1 cellular context compared by ENCODE assay signal in genomic region chr7:95476072-95476845, GRCh38.
TF ChIP-seq lines count a peak whose summit lies in the region.

No MANE protein-coding gene starts in this region.

TF ChIP-seq in K562, 482 proteins besides CTCF, POLR2A, EP300 and RAD21:
- TF ChIP-seq, protein P1, sequence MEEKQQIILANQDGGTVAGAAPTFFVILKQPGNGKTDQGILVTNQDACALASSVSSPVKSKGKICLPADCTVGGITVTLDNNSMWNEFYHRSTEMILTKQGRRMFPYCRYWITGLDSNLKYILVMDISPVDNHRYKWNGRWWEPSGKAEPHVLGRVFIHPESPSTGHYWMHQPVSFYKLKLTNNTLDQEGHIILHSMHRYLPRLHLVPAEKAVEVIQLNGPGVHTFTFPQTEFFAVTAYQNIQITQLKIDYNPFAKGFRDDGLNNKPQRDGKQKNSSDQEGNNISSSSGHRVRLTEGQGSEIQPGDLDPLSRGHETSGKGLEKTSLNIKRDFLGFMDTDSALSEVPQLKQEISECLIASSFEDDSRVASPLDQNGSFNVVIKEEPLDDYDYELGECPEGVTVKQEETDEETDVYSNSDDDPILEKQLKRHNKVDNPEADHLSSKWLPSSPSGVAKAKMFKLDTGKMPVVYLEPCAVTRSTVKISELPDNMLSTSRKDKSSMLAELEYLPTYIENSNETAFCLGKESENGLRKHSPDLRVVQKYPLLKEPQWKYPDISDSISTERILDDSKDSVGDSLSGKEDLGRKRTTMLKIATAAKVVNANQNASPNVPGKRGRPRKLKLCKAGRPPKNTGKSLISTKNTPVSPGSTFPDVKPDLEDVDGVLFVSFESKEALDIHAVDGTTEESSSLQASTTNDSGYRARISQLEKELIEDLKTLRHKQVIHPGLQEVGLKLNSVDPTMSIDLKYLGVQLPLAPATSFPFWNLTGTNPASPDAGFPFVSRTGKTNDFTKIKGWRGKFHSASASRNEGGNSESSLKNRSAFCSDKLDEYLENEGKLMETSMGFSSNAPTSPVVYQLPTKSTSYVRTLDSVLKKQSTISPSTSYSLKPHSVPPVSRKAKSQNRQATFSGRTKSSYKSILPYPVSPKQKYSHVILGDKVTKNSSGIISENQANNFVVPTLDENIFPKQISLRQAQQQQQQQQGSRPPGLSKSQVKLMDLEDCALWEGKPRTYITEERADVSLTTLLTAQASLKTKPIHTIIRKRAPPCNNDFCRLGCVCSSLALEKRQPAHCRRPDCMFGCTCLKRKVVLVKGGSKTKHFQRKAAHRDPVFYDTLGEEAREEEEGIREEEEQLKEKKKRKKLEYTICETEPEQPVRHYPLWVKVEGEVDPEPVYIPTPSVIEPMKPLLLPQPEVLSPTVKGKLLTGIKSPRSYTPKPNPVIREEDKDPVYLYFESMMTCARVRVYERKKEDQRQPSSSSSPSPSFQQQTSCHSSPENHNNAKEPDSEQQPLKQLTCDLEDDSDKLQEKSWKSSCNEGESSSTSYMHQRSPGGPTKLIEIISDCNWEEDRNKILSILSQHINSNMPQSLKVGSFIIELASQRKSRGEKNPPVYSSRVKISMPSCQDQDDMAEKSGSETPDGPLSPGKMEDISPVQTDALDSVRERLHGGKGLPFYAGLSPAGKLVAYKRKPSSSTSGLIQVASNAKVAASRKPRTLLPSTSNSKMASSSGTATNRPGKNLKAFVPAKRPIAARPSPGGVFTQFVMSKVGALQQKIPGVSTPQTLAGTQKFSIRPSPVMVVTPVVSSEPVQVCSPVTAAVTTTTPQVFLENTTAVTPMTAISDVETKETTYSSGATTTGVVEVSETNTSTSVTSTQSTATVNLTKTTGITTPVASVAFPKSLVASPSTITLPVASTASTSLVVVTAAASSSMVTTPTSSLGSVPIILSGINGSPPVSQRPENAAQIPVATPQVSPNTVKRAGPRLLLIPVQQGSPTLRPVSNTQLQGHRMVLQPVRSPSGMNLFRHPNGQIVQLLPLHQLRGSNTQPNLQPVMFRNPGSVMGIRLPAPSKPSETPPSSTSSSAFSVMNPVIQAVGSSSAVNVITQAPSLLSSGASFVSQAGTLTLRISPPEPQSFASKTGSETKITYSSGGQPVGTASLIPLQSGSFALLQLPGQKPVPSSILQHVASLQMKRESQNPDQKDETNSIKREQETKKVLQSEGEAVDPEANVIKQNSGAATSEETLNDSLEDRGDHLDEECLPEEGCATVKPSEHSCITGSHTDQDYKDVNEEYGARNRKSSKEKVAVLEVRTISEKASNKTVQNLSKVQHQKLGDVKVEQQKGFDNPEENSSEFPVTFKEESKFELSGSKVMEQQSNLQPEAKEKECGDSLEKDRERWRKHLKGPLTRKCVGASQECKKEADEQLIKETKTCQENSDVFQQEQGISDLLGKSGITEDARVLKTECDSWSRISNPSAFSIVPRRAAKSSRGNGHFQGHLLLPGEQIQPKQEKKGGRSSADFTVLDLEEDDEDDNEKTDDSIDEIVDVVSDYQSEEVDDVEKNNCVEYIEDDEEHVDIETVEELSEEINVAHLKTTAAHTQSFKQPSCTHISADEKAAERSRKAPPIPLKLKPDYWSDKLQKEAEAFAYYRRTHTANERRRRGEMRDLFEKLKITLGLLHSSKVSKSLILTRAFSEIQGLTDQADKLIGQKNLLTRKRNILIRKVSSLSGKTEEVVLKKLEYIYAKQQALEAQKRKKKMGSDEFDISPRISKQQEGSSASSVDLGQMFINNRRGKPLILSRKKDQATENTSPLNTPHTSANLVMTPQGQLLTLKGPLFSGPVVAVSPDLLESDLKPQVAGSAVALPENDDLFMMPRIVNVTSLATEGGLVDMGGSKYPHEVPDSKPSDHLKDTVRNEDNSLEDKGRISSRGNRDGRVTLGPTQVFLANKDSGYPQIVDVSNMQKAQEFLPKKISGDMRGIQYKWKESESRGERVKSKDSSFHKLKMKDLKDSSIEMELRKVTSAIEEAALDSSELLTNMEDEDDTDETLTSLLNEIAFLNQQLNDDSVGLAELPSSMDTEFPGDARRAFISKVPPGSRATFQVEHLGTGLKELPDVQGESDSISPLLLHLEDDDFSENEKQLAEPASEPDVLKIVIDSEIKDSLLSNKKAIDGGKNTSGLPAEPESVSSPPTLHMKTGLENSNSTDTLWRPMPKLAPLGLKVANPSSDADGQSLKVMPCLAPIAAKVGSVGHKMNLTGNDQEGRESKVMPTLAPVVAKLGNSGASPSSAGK (IDR thresholded peaks at IDR 0.05): no peak
- TF ChIP-seq ZNF224 (CRISPR knock-in tag; IDR thresholded peaks at IDR 0.05): no peak
- TF ChIP-seq JUN (IDR thresholded peaks at IDR 0.05; ENCODE audit: borderline replicate concordance, low read depth, low read length): no peak
- TF ChIP-seq JUN (CRISPR knock-in tag; IDR thresholded peaks at IDR 0.05; ENCODE audit: borderline replicate concordance): no peak
- no peak for TF ChIP-seq ZKSCAN1 (IDR thresholded peaks at IDR 0.05; ENCODE audit: low read depth, low read length)
- no peak for TF ChIP-seq ZNF778 (CRISPR knock-in tag; IDR thresholded peaks at IDR 0.05)
- TF ChIP-seq ARNT (IDR thresholded peaks at IDR 0.05): no peak
- TF ChIP-seq DPF2 (IDR thresholded peaks at IDR 0.05): no peak
- no peak for TF ChIP-seq YBX1 (IDR thresholded peaks at IDR 0.05)
- TF ChIP-seq PTBP1 (IDR thresholded peaks at IDR 0.05; ENCODE audit: low read depth, low read length): no peak
- TF ChIP-seq SNIP1 (IDR thresholded peaks at IDR 0.05; ENCODE audit: low read depth): no peak
- no peak for TF ChIP-seq ZNF407 (IDR thresholded peaks at IDR 0.05; ENCODE audit: low read depth)
- TF ChIP-seq PHF8 (IDR thresholded peaks at IDR 0.05; ENCODE audit: borderline replicate concordance, low read length): no peak
